19 cellular contexts compared by ENCODE assay signal in genomic region chr6:20678831-20679352, GRCh38.
"Had no signal": no experiment of that assay in that cellular context is flagged by ENCODE, and none has a peak within 500 bp of the region (broad histone marks: within the 10 kb centered on the region; RNA-seq: fewer than 3 reads in every experiment).

No MANE protein-coding gene starts in this region.

- ATAC-seq: activated CD4-positive, CD25-positive, alpha-beta regulatory T cell treated with anti-CD3 and anti-CD28 coated beads, Interleukin-2, amount 50 U/mL, for 24 hours; activated T-cell treated with anti-CD3 and anti-CD28 coated beads, Interleukin-2, amount 50 U/mL, for 4 hours; left lung; mucosa of descending colon; upper lobe of right lung had no signal

- H3K27me3 Mint-ChIP-seq: activated CD4-positive, alpha-beta T cell treated with anti-CD3 and anti-CD28 coated beads, Interleukin-2, amount 10 ng/mL, durations not matched to agents 7 days and 5 days; activated naive CD4-positive, alpha-beta T cell treated with anti-CD3 and anti-CD28 coated beads, Interleukin-2, amount 10 ng/mL, durations not matched to agents 7 days and 5 days; central memory CD8-positive, alpha-beta T cell; naive B cell had no signal

- H3K36me3 Mint-ChIP-seq: naive B cell had no signal

- H3K9me3 ChIP-seq: left lung, mucosa of descending colon, upper lobe of right lung had no signal

- H3K4me3 ChIP-seq: coronary artery, left lung, mucosa of descending colon, upper lobe of right lung had no signal

- H3K4me3 Mint-ChIP-seq: activated CD4-positive, alpha-beta T cell treated with anti-CD3 and anti-CD28 coated beads, Interleukin-2, amount 10 ng/mL, durations not matched to agents 7 days and 5 days; activated naive CD4-positive, alpha-beta T cell treated with anti-CD3 and anti-CD28 coated beads, Interleukin-2, amount 10 ng/mL, durations not matched to agents 7 days and 5 days; activated T-cell treated with anti-CD3 and anti-CD28 coated beads, Interleukin-2, amount 50 U/mL, for 4 hours; central memory CD8-positive, alpha-beta T cell; naive B cell; neural crest cell had no signal

- DNase-seq: activated CD4-positive, alpha-beta T cell treated with anti-CD3 and anti-CD28 coated beads, Interleukin-2, amount 10 ng/mL, durations not matched to agents 7 days and 5 days; activated CD8-positive, alpha-beta memory T cell treated with anti-CD3 and anti-CD28 coated beads, Interleukin-2, amount 50 U/mL, for 4 hours; activated naive CD4-positive, alpha-beta T cell treated with anti-CD3 and anti-CD28 coated beads, Interleukin-2, amount 10 ng/mL, durations not matched to agents 7 days and 5 days; activated T-cell treated with anti-CD3 and anti-CD28 coated beads, Interleukin-2, amount 50 U/mL, for 4 hours; aorta; brain microvascular endothelial cell; hypothalamus; left lung; mucosa of descending colon; naive B cell; stimulated activated CD4-positive, alpha-beta T cell treated with anti-CD3 and anti-CD28 coated beads, Interleukin-12 subunit alpha, Interleukin-12 subunit beta, amount 100 ng/mL, for 4 hours; stimulated activated CD4-positive, alpha-beta T cell treated with anti-CD3 and anti-CD28 coated beads, Interleukin-1b, Interleukin-23, amount 100 ng/mL, for 48 hours; stimulated activated CD8-positive, alpha-beta memory T cell treated with anti-CD3 and anti-CD28 coated beads, Interleukin-4, amount 100 ng/mL, for 48 hours; stimulated activated naive CD4-positive, alpha-beta T cell; upper lobe of right lung had no signal

- H3K27ac Mint-ChIP-seq: activated CD4-positive, alpha-beta T cell treated with anti-CD3 and anti-CD28 coated beads, Interleukin-2, amount 10 ng/mL, durations not matched to agents 7 days and 5 days; activated naive CD4-positive, alpha-beta T cell treated with anti-CD3 and anti-CD28 coated beads, Interleukin-2, amount 10 ng/mL, durations not matched to agents 7 days and 5 days had no signal

- H3K27ac ChIP-seq: brain microvascular endothelial cell, coronary artery, left lung, upper lobe of right lung had no signal

- H3K9me3 Mint-ChIP-seq: activated CD4-positive, alpha-beta T cell treated with anti-CD3 and anti-CD28 coated beads, Interleukin-2, amount 10 ng/mL, durations not matched to agents 7 days and 5 days; activated naive CD4-positive, alpha-beta T cell treated with anti-CD3 and anti-CD28 coated beads, Interleukin-2, amount 10 ng/mL, durations not matched to agents 7 days and 5 days; activated T-cell treated with anti-CD3 and anti-CD28 coated beads, Interleukin-2, amount 50 U/mL, for 4 hours; central memory CD8-positive, alpha-beta T cell had no signal

- H3K36me3 ChIP-seq: brain microvascular endothelial cell, left lung, upper lobe of right lung had no signal

- H3K27me3 ChIP-seq: brain microvascular endothelial cell, left lung, upper lobe of right lung had no signal
